8 cellular contexts compared by ENCODE assay signal in the genomic region with DNA sequence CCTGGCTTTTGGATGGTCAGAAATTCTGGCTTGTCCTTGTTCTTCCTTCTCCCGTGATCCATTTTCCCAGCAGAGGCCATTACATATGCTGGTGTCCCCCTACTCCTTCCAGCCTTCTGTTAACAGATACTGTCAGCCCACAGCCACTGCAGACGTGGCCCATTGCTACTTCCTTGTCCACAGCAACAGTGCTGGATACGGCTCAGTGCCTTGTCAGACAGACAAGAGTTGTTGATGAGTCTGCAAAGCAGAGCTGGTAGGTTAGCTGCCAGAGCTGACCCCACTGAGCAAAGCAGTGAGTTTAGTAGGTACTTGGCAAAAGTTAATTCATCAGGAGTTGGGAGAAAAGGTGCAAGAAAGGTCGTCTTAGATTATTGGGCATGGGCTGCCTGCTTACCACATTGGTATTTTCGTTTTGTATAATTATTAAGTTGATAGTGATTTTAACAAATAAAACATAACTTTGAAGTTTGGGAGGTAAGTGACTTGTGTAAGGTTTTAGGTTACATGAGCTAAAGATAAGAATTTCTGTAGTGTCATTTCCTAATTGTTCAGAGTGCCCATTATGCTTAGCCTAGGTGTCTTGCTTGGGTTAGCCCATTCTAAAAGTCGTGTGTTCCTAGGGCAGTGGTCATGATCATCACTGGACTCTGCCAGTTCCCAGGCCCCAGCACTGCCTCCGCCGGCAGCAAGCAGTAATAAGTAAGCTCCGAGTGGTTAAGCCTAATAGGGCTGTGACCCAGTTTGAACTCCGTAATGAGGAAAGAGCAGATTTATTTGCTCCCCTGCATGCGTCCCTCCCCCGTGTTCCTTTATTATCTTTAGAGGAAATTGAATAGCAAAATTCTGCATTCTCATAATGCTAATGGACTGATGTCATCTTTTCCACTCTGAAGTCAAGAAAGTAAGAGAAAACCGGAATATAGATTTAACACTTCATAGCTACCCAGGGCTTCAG.
DNase-seq lines count a peak whose midpoint lies in the region; ATAC-seq, FAIRE-seq and TF ChIP-seq lines count a peak whose summit lies in the region.

No MANE protein-coding gene starts in this region.

- H3K4me2 ChIP-seq in HCT116 (ENCODE audit: low read length), result 0 out of 2 replicates have a peak overlapping the region, but pooled peaks have one; percentile 9

- 41 to 62% (median 56%) methylated on average over 13 of the region's 13 CpGs for WGBS in adrenal gland, 4 donors

- no peak for TF ChIP-seq RAD21 in HCT116 (IDR thresholded peaks at IDR 0.05; ENCODE audit: low read depth)

- H3K27me3 ChIP-seq in HCT116 (ENCODE audit: insufficient read depth, low read length) (no peaks in the 10 kb centered on the region), adrenal gland (no peaks in the 10 kb centered on the region), stomach smooth muscle (ENCODE audit: control insufficient read depth in 1 of 2, insufficient read depth in 2 of 2, low read length in 2 of 2) (no peaks in the 10 kb centered on the region)

- peak; percentile 94 for FAIRE-seq in islet of Langerhans (lab: Jason Lieb, UNC)

- POLR2A ChIA-PET in HCT116 (lab: Charles Lee), result interaction anchor here (0.6 kb wide), 1 partner anchor 1427 kb away, joined by 4 read pairs; no protein-coding TSS in a partner anchor

- H3K4me3 ChIP-seq in HCT116 (replicated peaks in 1 of 2; ENCODE audit: low read depth in 1 of 2, low read length in 2 of 2), result no peak overlapping the region
- H3K4me3 ChIP-seq in adrenal gland, result no peak overlapping the region
- H3K4me3 ChIP-seq in stomach smooth muscle (ENCODE audit: low read length in 2 of 2), result peak overlapping the region; percentile 41 to 56

- peaks cover 6% of the 10 kb centered on the region; the same call in 1 of the 2 replicates for H3K79me2 ChIP-seq in HCT116 (ENCODE audit: insufficient read depth, low read length)

- CTCF ChIA-PET in HCT116 (lab: Charles Lee), result no interaction called here

- H3K9me2 ChIP-seq in HCT116 (ENCODE audit: insufficient read depth), result no peaks in the 10 kb centered on the region

- TF ChIP-seq POLR2A in HCT116 (IDR thresholded peaks at IDR 0.05; ENCODE audit: borderline replicate concordance, extremely low read depth, insufficient read depth, insufficient read length), result no peak
- peak in 1 of 2 donors; percentile 38 for TF ChIP-seq POLR2A in adrenal gland (IDR thresholded peaks at IDR 0.05)

- H3K9me3 ChIP-seq in HCT116 (ENCODE audit: control insufficient read depth in 1 of 2, insufficient read depth in 1 of 2, low read depth in 1 of 2, low read length in 2 of 2) (no peaks in the 10 kb centered on the region), adrenal gland (replicated peaks in 1 of 3) (no peaks in the 10 kb centered on the region), stomach smooth muscle (ENCODE audit: control insufficient read depth in 2 of 2, low read length in 2 of 2) (no peaks in the 10 kb centered on the region)

- H3K4me1 ChIP-seq in HCT116 (ENCODE audit: control insufficient read depth in 1 of 2, insufficient read depth in 2 of 2, low read length in 2 of 2), result peaks cover 45 to 46% of the 10 kb centered on the region in 2 experiments
- peaks cover 16 to 68% of the 10 kb centered on the region in 2 donors for H3K4me1 ChIP-seq in adrenal gland (replicated peaks in 1 of 2)
- peaks cover 76% of the 10 kb centered on the region for H3K4me1 ChIP-seq in stomach smooth muscle (ENCODE audit: control insufficient read depth, insufficient read depth, low read length)

- TF ChIP-seq CTCF in HCT116 (IDR thresholded peaks at IDR 0.05 in 2 of 3, conservative IDR thresholded peaks at IDR 0.05 in 1 of 3; ENCODE audit: borderline replicate concordance in 1 of 3, insufficient read depth in 1 of 3, low read depth in 2 of 3, low read length in 2 of 3), result no peak
- TF ChIP-seq CTCF in adrenal gland (IDR thresholded peaks at IDR 0.05), result peak in 5 of 6 experiments; percentile 24 to 49 (median 37)

- intact Hi-C loops in HCT116 (cut with micrococcal nuclease), result no loop called here
- intact Hi-C loops in adrenal gland (cut with DNase I), result no loop called here

- no peak overlapping the region for H2AFZ ChIP-seq in HCT116 (ENCODE audit: low read depth, low read length, poor library complexity, severe bottlenecking)

- RAD21 ChIA-PET in HCT116 (lab: Charles Lee; ENCODE audit: low non-redundant PET in 1 of 2, low total read pairs in 2 of 2, uncharacterized antibody in 2 of 2, unreplicated experiment in 2 of 2), result no interaction called here

- BruUV-seq in HCT116 (replicated peaks; lab: Mats Ljungman, UMichigan), result no TSS peak

- no peak overlapping the region for H3K9ac ChIP-seq in HCT116 (ENCODE audit: low read length)
- H3K9ac ChIP-seq in stomach smooth muscle (ENCODE audit: low read length in 2 of 2), result peak overlapping the region; percentile 36 to 46

- H3K27ac ChIP-seq in HCT116 (ENCODE audit: low read depth, low read length), result peak overlapping the region; percentile 86; the same call in 1 of the 2 replicates
- H3K27ac ChIP-seq in adrenal gland, result peak overlapping the region in 4 of 5 donors; percentile 56 to 87 (median 79)
- H3K27ac ChIP-seq in stomach smooth muscle (ENCODE audit: low read length), result peak overlapping the region; percentile 82

- DNase-seq in HCT116 (ENCODE audit: low read depth, low spot score) (no peak), adrenal gland (peak; percentile 55 to 91 (median 72)), T-helper 2 cell (no peak), cerebellar nuclear complex (lab: John Stamatoyannopoulos, UW) (no peak)

- no peaks in the 10 kb centered on the region for H4K20me1 ChIP-seq in HCT116 (ENCODE audit: insufficient read depth)

- H3K36me3 ChIP-seq in HCT116 (ENCODE audit: control insufficient read depth in 1 of 2, insufficient read depth in 2 of 2, low read length in 2 of 2) (no peaks in the 10 kb centered on the region), adrenal gland (replicated peaks in 1 of 2) (peaks cover 0 to 12% of the 10 kb centered on the region in 2 donors), stomach smooth muscle (ENCODE audit: control insufficient read depth in 2 of 2, insufficient read depth in 2 of 2, low read length in 2 of 2) (peaks cover 6 to 11% of the 10 kb centered on the region in 2 donors)

- ATAC-seq in HCT116 (no peak), HG02610 (IDR thresholded peaks at IDR 0.05; ENCODE audit: unreplicated experiment) (no peak), HG02870 (IDR thresholded peaks at IDR 0.05; ENCODE audit: unreplicated experiment) (no peak)

TF ChIP-seq in HCT116, 20 proteins besides CTCF, POLR2A, EP300 and RAD21:
- peak; percentile 16; the same call in 1 of the 2 replicates for TF ChIP-seq SP1 (IDR thresholded peaks at IDR 0.05; ENCODE audit: low read depth)
- TF ChIP-seq, protein P1, sequence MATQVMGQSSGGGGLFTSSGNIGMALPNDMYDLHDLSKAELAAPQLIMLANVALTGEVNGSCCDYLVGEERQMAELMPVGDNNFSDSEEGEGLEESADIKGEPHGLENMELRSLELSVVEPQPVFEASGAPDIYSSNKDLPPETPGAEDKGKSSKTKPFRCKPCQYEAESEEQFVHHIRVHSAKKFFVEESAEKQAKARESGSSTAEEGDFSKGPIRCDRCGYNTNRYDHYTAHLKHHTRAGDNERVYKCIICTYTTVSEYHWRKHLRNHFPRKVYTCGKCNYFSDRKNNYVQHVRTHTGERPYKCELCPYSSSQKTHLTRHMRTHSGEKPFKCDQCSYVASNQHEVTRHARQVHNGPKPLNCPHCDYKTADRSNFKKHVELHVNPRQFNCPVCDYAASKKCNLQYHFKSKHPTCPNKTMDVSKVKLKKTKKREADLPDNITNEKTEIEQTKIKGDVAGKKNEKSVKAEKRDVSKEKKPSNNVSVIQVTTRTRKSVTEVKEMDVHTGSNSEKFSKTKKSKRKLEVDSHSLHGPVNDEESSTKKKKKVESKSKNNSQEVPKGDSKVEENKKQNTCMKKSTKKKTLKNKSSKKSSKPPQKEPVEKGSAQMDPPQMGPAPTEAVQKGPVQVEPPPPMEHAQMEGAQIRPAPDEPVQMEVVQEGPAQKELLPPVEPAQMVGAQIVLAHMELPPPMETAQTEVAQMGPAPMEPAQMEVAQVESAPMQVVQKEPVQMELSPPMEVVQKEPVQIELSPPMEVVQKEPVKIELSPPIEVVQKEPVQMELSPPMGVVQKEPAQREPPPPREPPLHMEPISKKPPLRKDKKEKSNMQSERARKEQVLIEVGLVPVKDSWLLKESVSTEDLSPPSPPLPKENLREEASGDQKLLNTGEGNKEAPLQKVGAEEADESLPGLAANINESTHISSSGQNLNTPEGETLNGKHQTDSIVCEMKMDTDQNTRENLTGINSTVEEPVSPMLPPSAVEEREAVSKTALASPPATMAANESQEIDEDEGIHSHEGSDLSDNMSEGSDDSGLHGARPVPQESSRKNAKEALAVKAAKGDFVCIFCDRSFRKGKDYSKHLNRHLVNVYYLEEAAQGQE (IDR thresholded peaks at IDR 0.05; ENCODE audit: low read depth), result no peak
- TF ChIP-seq JUND (IDR thresholded peaks at IDR 0.05), result peak; percentile 27; the same call in 1 of the 2 replicates

Comparison
In these comparisons a context has a peak if more than half of its experiments do, and no peak if none do; other contexts are left out.
1. DNase-seq: peak in adrenal gland (7 of 7); none in HCT116 (single experiment), T-helper 2 cell (0 of 5) and cerebellar nuclear complex (0 of 2).
2. H3K4me3 ChIP-seq: peak in stomach smooth muscle (2 of 2); none in HCT116 (0 of 2) and adrenal gland (0 of 4).
3. CTCF ChIP-seq: peak in adrenal gland (5 of 6); none in HCT116 (0 of 3).
4. Peak in every context shown above with its lines, with median percentiles within 50 percentile points of each other: H3K27ac ChIP-seq.